ENCODE assay signal across 20 cellular contexts in the genomic region with DNA sequence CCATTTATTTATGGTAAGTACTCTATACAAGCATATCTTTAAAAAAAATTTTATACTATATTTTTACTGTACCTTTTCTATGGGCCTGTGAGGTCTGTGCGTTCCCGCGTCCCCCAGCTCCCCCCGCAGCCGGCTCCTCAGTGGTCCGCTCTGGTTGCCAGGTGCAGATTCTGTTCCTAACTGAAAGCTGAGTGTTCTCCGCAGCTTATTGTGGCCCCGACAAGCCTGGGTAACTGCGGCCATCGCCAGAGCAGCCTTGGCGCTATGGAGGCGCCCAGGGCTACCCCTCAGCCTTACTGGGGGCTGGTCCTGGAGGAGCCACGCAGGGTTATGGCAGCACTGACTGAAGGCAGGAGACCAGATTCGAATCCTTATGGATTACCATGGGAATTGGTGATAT.
DNase-seq lines count a peak whose midpoint lies in the region; ATAC-seq, FAIRE-seq and TF ChIP-seq lines count a peak whose summit lies in the region.
"Had no signal": no experiment of that assay in that cellular context is flagged by ENCODE, and none has a peak within 500 bp of the region (broad histone marks: within the 10 kb centered on the region; RNA-seq: fewer than 3 reads in every experiment).

No MANE protein-coding gene starts in this region.

- H3K27me3 ChIP-seq in OCI-LY3 (ENCODE audit: low read depth, low read length) = no peaks in the 10 kb centered on the region
- no peaks in the 10 kb centered on the region for H3K27me3 ChIP-seq in H1 (replicated peaks in 1 of 4; ENCODE audit: control insufficient read depth in 3 of 4, extremely low read depth in 1 of 4, insufficient read depth in 3 of 4, low read length in 3 of 4)
- H3K27me3 ChIP-seq: BLaER1 treated with 17β-estradiol and CSF1 and Interleukin-3, amounts not matched to agents 10 nM and 100 nM had no signal

- no peak overlapping the region for H3K4ac ChIP-seq in H1 (replicated peaks; ENCODE audit: insufficient read length, low read depth, low read length)

- CTCF ChIA-PET in H1 (lab: Charles Lee; ENCODE audit: partially characterized antibody) = interaction anchor here (0.6 kb wide), 1 partner anchor 1021 kb away, joined by 4 read pairs; no protein-coding TSS in a partner anchor

- H3K9ac ChIP-seq in OCI-LY3 (ENCODE audit: low read length) (no peak overlapping the region; the same call in 1 of the 2 replicates), H1 (replicated peaks in 1 of 4; ENCODE audit: extremely low read depth in 1 of 4, low read depth in 3 of 4, low read length in 3 of 4) (no peak overlapping the region)
- H3K9ac ChIP-seq: BLaER1 treated with 17β-estradiol and CSF1 and Interleukin-3, amounts not matched to agents 10 nM and 100 nM had no signal

- ATAC-seq in stimulated activated effector memory CD8-positive, alpha-beta T cell treated with anti-CD3 and anti-CD28 coated beads, Interleukin-12 subunit alpha, Interleukin-12 subunit beta, amount 100 ng/mL, for 72 hours = no peak
- ATAC-seq: A549; CD8-positive, alpha-beta T cell had no signal

- no peaks in the 10 kb centered on the region for H3K9me3 ChIP-seq in OCI-LY3 (ENCODE audit: insufficient read depth, low read length)
- no peaks in the 10 kb centered on the region; a peak in 1 of 4 replicates for H3K9me3 ChIP-seq in H1 (ENCODE audit: insufficient read depth in 2 of 2, low read depth in 1 of 2, low read length in 1 of 2)
- H3K9me3 ChIP-seq: A549; BLaER1 treated with 17β-estradiol and CSF1 and Interleukin-3, amounts not matched to agents 10 nM and 100 nM; Caco-2 had no signal

- DNase-seq in H1 (ENCODE audit: low read depth in 1 of 2, low spot score in 2 of 2) (no peak), osteocyte (ENCODE audit: extremely low spot score, unreplicated experiment) (peak; percentile 63)
- DNase-seq in stimulated activated effector memory CD8-positive, alpha-beta T cell treated with anti-CD3 and anti-CD28 coated beads, Interleukin-12 subunit alpha, Interleukin-12 subunit beta, amount 100 ng/mL, for 72 hours (ENCODE audit: low spot score in 2 of 2) = no peak
- no peak for DNase-seq in stimulated activated naive CD4-positive, alpha-beta T cell (lab: John Stamatoyannopoulos, UW)
- DNase-seq: AML-193; Caco-2; Calu3; CD4-positive, alpha-beta T cell; CD8-positive, alpha-beta T cell; DMS79 treated with DMSO at 0.1 percent for 48 hours; GF-D8 had no signal

- H3K27ac Mint-ChIP-seq in osteocyte (ENCODE audit: unreplicated experiment) = no peak overlapping the region
- H3K27ac Mint-ChIP-seq in stimulated activated effector memory CD8-positive, alpha-beta T cell treated with anti-CD3 and anti-CD28 coated beads, Interleukin-12 subunit alpha, Interleukin-12 subunit beta, amount 100 ng/mL, for 72 hours = no peak overlapping the region
- H3K27ac Mint-ChIP-seq: B cell; CD4-positive, alpha-beta T cell; CD8-positive, alpha-beta T cell had no signal

- no peak overlapping the region for H3K23ac ChIP-seq in H1 (ENCODE audit: insufficient read length)

- H3K4me2 ChIP-seq in OCI-LY3 (ENCODE audit: low read length) (no peak overlapping the region), H1 (ENCODE audit: insufficient read depth in 1 of 2, low read depth in 2 of 2, low read length in 2 of 2) (no peak overlapping the region)
- H3K4me2 ChIP-seq: A549; BLaER1 treated with 17β-estradiol and CSF1 and Interleukin-3, amounts not matched to agents 10 nM and 100 nM had no signal

- H4K5ac ChIP-seq in H1 (ENCODE audit: insufficient read length, low read depth, low read length) = no peak overlapping the region

- FAIRE-seq in H1 (lab: Jason Lieb, UNC) = no peak
- FAIRE-seq: A549, D721Med, GM12891, GM19239 had no signal

- POLR2A ChIA-PET in H1 (lab: Charles Lee; ENCODE audit: partially characterized antibody) = no interaction called here

- no peak for TF ChIP-seq CTCF in OCI-LY3 (IDR thresholded peaks at IDR 0.05; ENCODE audit: low read depth, low read length)
- no peak for TF ChIP-seq CTCF in H1 (IDR thresholded peaks at IDR 0.05; ENCODE audit: control extremely low read depth in 1 of 3, insufficient read depth in 1 of 3, low read depth in 1 of 3, low read length in 3 of 3)
- no peak for TF ChIP-seq CTCF in osteocyte (IDR thresholded peaks at IDR 0.05)

- H4K8ac ChIP-seq in H1 (ENCODE audit: extremely low read depth, insufficient read depth, low read length) = peak overlapping the region; percentile 57; the same call in 1 of the 2 replicates

- H3K4me3 ChIP-seq in OCI-LY3 (ENCODE audit: low read length) (no peak overlapping the region), H1 (ENCODE audit: extremely low read depth in 1 of 4, insufficient read depth in 2 of 4, low read depth in 3 of 4, low read length in 4 of 4) (no peak overlapping the region)
- H3K4me3 ChIP-seq: A549; BLaER1 treated with 17β-estradiol and CSF1 and Interleukin-3, amounts not matched to agents 10 nM and 100 nM had no signal

- H2BK15ac ChIP-seq in H1 (ENCODE audit: low read length) = no peak overlapping the region

- H3K18ac ChIP-seq in H1 (ENCODE audit: extremely low read depth, low read length) = no peak overlapping the region

- peaks cover 4% of the 10 kb centered on the region for H3K9me3 Mint-ChIP-seq in osteocyte (ENCODE audit: unreplicated experiment)
- peaks cover 10% of the 10 kb centered on the region for H3K9me3 Mint-ChIP-seq in stimulated activated effector memory CD8-positive, alpha-beta T cell treated with anti-CD3 and anti-CD28 coated beads, Interleukin-12 subunit alpha, Interleukin-12 subunit beta, amount 100 ng/mL, for 72 hours

- no peak overlapping the region for H2BK120ac ChIP-seq in H1 (replicated peaks; ENCODE audit: low read depth, low read length)

- no peaks in the 10 kb centered on the region for H3K79me1 ChIP-seq in H1 (ENCODE audit: low read depth, low read length)

- H2AK5ac ChIP-seq in H1 (ENCODE audit: low read depth, low read length) = no peak overlapping the region

- no peak overlapping the region for H3K4me3 Mint-ChIP-seq in osteocyte (ENCODE audit: unreplicated experiment)
- H3K4me3 Mint-ChIP-seq in stimulated activated effector memory CD8-positive, alpha-beta T cell treated with anti-CD3 and anti-CD28 coated beads, Interleukin-12 subunit alpha, Interleukin-12 subunit beta, amount 100 ng/mL, for 72 hours = no peak overlapping the region
- H3K4me3 Mint-ChIP-seq: B cell; CD4-positive, alpha-beta T cell; CD8-positive, alpha-beta T cell had no signal

- H3K36me3 ChIP-seq in OCI-LY3 (replicated peaks; ENCODE audit: low read depth, low read length) = peaks cover 12% of the 10 kb centered on the region
- H3K36me3 ChIP-seq in H1 (ENCODE audit: control insufficient read depth in 2 of 4, insufficient read depth in 4 of 4, low read length in 3 of 4) = no peaks in the 10 kb centered on the region
- H3K36me3 ChIP-seq: BLaER1 treated with 17β-estradiol and CSF1 and Interleukin-3, amounts not matched to agents 10 nM and 100 nM had no signal

- no peaks in the 10 kb centered on the region for H3K79me2 ChIP-seq in OCI-LY3 (ENCODE audit: low read length)
- H3K79me2 ChIP-seq in H1 (ENCODE audit: control insufficient read depth in 1 of 2, insufficient read depth in 2 of 2, low read length in 2 of 2) = no peaks in the 10 kb centered on the region

- H3K36me3 Mint-ChIP-seq in osteocyte (ENCODE audit: unreplicated experiment) = no peaks in the 10 kb centered on the region
- no peaks in the 10 kb centered on the region for H3K36me3 Mint-ChIP-seq in stimulated activated effector memory CD8-positive, alpha-beta T cell treated with anti-CD3 and anti-CD28 coated beads, Interleukin-12 subunit alpha, Interleukin-12 subunit beta, amount 100 ng/mL, for 72 hours
- H3K36me3 Mint-ChIP-seq: CD8-positive, alpha-beta T cell had no signal

- H4K20me1 ChIP-seq in OCI-LY3 (ENCODE audit: insufficient read depth, low read length) = no peaks in the 10 kb centered on the region
- H4K20me1 ChIP-seq in H1 (replicated peaks in 1 of 2; ENCODE audit: control insufficient read depth in 1 of 2, insufficient read depth in 2 of 2, low read length in 2 of 2) = no peaks in the 10 kb centered on the region
- H4K20me1 ChIP-seq: BLaER1 treated with 17β-estradiol and CSF1 and Interleukin-3, amounts not matched to agents 10 nM and 100 nM had no signal

- no peak overlapping the region for H2AFZ ChIP-seq in OCI-LY3 (ENCODE audit: low read depth, low read length)
- H2AFZ ChIP-seq in H1 (ENCODE audit: low read length) = no peak overlapping the region

- no peak overlapping the region for H2BK5ac ChIP-seq in H1 (ENCODE audit: low read depth, low read length)

- no peak for TF ChIP-seq RAD21 in H1 (IDR thresholded peaks at IDR 0.05 in 1 of 2, conservative IDR thresholded peaks at IDR 0.05 in 1 of 2; ENCODE audit: low read depth in 2 of 2, low read length in 2 of 2)

- H3K23me2 ChIP-seq in H1 (ENCODE audit: low read depth, low read length) = no peaks in the 10 kb centered on the region

- H3K27ac ChIP-seq in OCI-LY3 (ENCODE audit: low read length) (peak overlapping the region; percentile 91), H1 (ENCODE audit: low read depth, low read length) (no peak overlapping the region)
- H3K27ac ChIP-seq: 22Rv1; A549; BLaER1 treated with 17β-estradiol and CSF1 and Interleukin-3, amounts not matched to agents 10 nM and 100 nM; C4-2B had no signal

- TF ChIP-seq EP300 in H1 (IDR thresholded peaks at IDR 0.05; ENCODE audit: borderline replicate concordance in 1 of 2, low read depth in 2 of 2, low read length in 2 of 2) = no peak

- no peak for TF ChIP-seq POLR2A in H1 (IDR thresholded peaks at IDR 0.05; ENCODE audit: control extremely low read depth in 1 of 2, low read depth in 2 of 2, low read length in 2 of 2)

- 95% methylated on average over 14 of the region's 14 CpGs; no CpG with 5 or more reads in 1 of the 2 experiments for WGBS in H1 (ENCODE audit: extremely low coverage in 1 of 2, insufficient coverage in 1 of 2, insufficient read length in 1 of 2, insufficient replicate concordance in 2 of 2, low coverage in 1 of 2, low lambda C conversion rate in 2 of 2, missing lambda C conversion rate in 1 of 2), 2 experiments

- no peak overlapping the region for H3K56ac ChIP-seq in H1 (replicated peaks; ENCODE audit: insufficient read length, low read depth, low read length)

- H3K14ac ChIP-seq in H1 (ENCODE audit: insufficient read length) = no peak overlapping the region

- no peaks in the 10 kb centered on the region for H3K27me3 Mint-ChIP-seq in osteocyte (ENCODE audit: unreplicated experiment)
- H3K27me3 Mint-ChIP-seq: B cell; CD4-positive, alpha-beta T cell had no signal

- H2BK20ac ChIP-seq in H1 (ENCODE audit: low read length) = no peak overlapping the region

- H2BK12ac ChIP-seq in H1 (ENCODE audit: low read depth, low read length) = no peak overlapping the region

- no peak overlapping the region for H4K91ac ChIP-seq in H1 (replicated peaks; ENCODE audit: insufficient read length, low read length)

- H3K4me1 ChIP-seq in OCI-LY3 (ENCODE audit: low read length) = peaks cover 38% of the 10 kb centered on the region
- no peaks in the 10 kb centered on the region for H3K4me1 ChIP-seq in H1 (replicated peaks in 1 of 4; ENCODE audit: control insufficient read depth in 3 of 4, insufficient read depth in 4 of 4, low read length in 3 of 4)
- H3K4me1 ChIP-seq: A549; BLaER1 treated with 17β-estradiol and CSF1 and Interleukin-3, amounts not matched to agents 10 nM and 100 nM; Caco-2 had no signal

- no peaks in the 10 kb centered on the region for H3K4me1 Mint-ChIP-seq in osteocyte (ENCODE audit: unreplicated experiment)
- H3K4me1 Mint-ChIP-seq in stimulated activated effector memory CD8-positive, alpha-beta T cell treated with anti-CD3 and anti-CD28 coated beads, Interleukin-12 subunit alpha, Interleukin-12 subunit beta, amount 100 ng/mL, for 72 hours = no peaks in the 10 kb centered on the region
- H3K4me1 Mint-ChIP-seq: B cell had no signal
